ENCODE assay signal across 11 cellular contexts in the genomic region with DNA sequence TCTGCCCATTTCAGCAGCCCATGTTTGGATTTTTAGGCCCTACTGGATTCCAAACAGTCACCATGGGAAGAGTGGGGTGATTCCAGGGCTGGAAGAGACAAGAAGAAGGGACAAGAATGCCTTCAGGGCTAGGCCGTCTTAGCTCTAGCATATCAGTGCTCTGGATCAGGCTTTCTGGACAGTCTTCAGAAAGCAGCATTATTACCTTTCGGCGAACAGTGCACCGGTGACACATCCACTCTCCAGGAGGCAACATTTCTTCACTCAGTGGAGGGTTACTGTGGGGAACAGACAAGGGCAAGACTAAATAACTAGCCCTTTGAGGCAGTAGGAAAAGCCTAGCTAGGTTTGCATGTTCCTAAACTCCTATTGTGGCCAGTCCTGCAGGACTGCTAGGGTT. TPM values are rescaled to one million over a fixed set of nuclear protein-coding genes. Genes with fewer than 3 reads are reported as not detected.
DNase-seq lines count a peak whose midpoint lies in the region; ATAC-seq and TF ChIP-seq lines count a peak whose summit lies in the region.
"Had no signal": no experiment of that assay in that cellular context is flagged by ENCODE, and none has a peak within 500 bp of the region (broad histone marks: within the 10 kb centered on the region; RNA-seq: fewer than 3 reads in every experiment).

No MANE protein-coding gene starts in this region.

- H3K27ac ChIP-seq in CD4-positive, alpha-beta memory T cell (ENCODE audit: low read depth, low read length) = peak overlapping the region; percentile 77
- H3K27ac ChIP-seq in Peyer's patch (peak overlapping the region; percentile 66 to 81 (median 71)), duodenal mucosa (ENCODE audit: low read depth, low read length) (peak overlapping the region; percentile 72), osteoblast (ENCODE audit: low read depth, low read length) (peak overlapping the region; percentile 54)

- TF ChIP-seq CTCF in Peyer's patch (IDR thresholded peaks at IDR 0.05) (no peak), osteoblast (IDR thresholded peaks at IDR 0.05; ENCODE audit: extremely low read depth, low read depth, low read length) (no peak)

- no peak overlapping the region for H3K4me2 ChIP-seq in osteoblast (ENCODE audit: insufficient read depth, low read length)

- H3K9ac ChIP-seq in duodenal mucosa (ENCODE audit: low read depth in 1 of 2, low read length in 2 of 2) = peak overlapping the region in 1 of 2 donors; percentile 36

- peak overlapping the region; percentile 90 to 98 (median 96) for H3K27ac Mint-ChIP-seq in CD4-positive, alpha-beta memory T cell

- H3K4me3 ChIP-seq in CD4-positive, alpha-beta memory T cell (ENCODE audit: low read length in 2 of 2) = no peak overlapping the region
- no peak overlapping the region for H3K4me3 ChIP-seq in Peyer's patch
- no peak overlapping the region for H3K4me3 ChIP-seq in duodenal mucosa (ENCODE audit: low read depth in 1 of 2, low read length in 2 of 2)
- no peak overlapping the region for H3K4me3 ChIP-seq in osteoblast (ENCODE audit: insufficient read depth, low read length)
- H3K4me3 ChIP-seq: right atrium auricular region had no signal

- no peak for ATAC-seq in left lobe of liver

- H4K20me1 ChIP-seq in osteoblast (ENCODE audit: insufficient read depth, low read length) = peaks cover 50% of the 10 kb centered on the region

- no peak for TF ChIP-seq POLR2A in Peyer's patch (IDR thresholded peaks at IDR 0.05)

- peak overlapping the region in 6 of 8 donors; percentile 15 to 80 (median 39) for H3K4me3 Mint-ChIP-seq in CD4-positive, alpha-beta memory T cell

- POLR2A ChIA-PET in CD4-positive, alpha-beta memory T cell (lab: Charles Lee; ENCODE audit: partially characterized antibody) = interaction anchor here (0.9 to 8.7 kb wide), 13 partner anchors 11 to 264 kb away, joined by 3 to 257 read pairs (median 7); a partner anchor contains a TSS

- H3K36me3 Mint-ChIP-seq in CD4-positive, alpha-beta memory T cell = peaks cover 37 to 50% of the 10 kb centered on the region in 2 donors

- H3K9me3 Mint-ChIP-seq in CD4-positive, alpha-beta memory T cell = peaks cover 0 to 3% (median 0%) of the 10 kb centered on the region in 8 donors

- intact Hi-C loops in CD4-positive, alpha-beta memory T cell (cut with micrococcal nuclease) = loop anchor here (1.0 kb wide), 3 partner anchors 23 to 29 kb away; a partner anchor contains a TSS

- H3K79me2 ChIP-seq in osteoblast (ENCODE audit: insufficient read depth, low read length) = peaks cover 77% of the 10 kb centered on the region

- H3K4me1 Mint-ChIP-seq in CD4-positive, alpha-beta memory T cell = peaks cover 47 to 79% (median 60%) of the 10 kb centered on the region in 4 donors

- H3K27me3 ChIP-seq in CD4-positive, alpha-beta memory T cell (ENCODE audit: insufficient read depth, low read length) = no peaks in the 10 kb centered on the region
- H3K27me3 ChIP-seq in Peyer's patch (no peaks in the 10 kb centered on the region), duodenal mucosa (ENCODE audit: control insufficient read depth in 1 of 2, insufficient read depth in 2 of 2, low read length in 2 of 2) (no peaks in the 10 kb centered on the region), osteoblast (ENCODE audit: insufficient read depth, low read length) (no peaks in the 10 kb centered on the region)
- H3K27me3 ChIP-seq: right atrium auricular region had no signal

- DNase-seq in CD4-positive, alpha-beta memory T cell = no peak
- DNase-seq in Peyer's patch = no peak
- no peak for DNase-seq in osteoblast (ENCODE audit: insufficient read length, low spot score, missing footprints)
- no peak for DNase-seq in globus pallidus (ENCODE audit: low spot score)
- DNase-seq in GM19240 (ENCODE audit: insufficient read length, low spot score) = no peak
- no peak for DNase-seq in SKM-1 treated with dmso at 0.1 percent for 144 hours (lab: John Stamatoyannopoulos, UW; ENCODE audit: unreplicated experiment)
- no peak for DNase-seq in left lobe of liver (ENCODE audit: low spot score)
- DNase-seq: left cardiac atrium, NCI-H510A had no signal

- H3K36me3 ChIP-seq in CD4-positive, alpha-beta memory T cell (ENCODE audit: insufficient read depth, low read length) = peaks cover 21% of the 10 kb centered on the region
- H3K36me3 ChIP-seq in Peyer's patch (peaks cover 0 to 42% (median 0%) of the 10 kb centered on the region in 3 donors), duodenal mucosa (ENCODE audit: control insufficient read depth in 1 of 2, insufficient read depth in 2 of 2, low read length in 2 of 2) (peaks cover 13 to 42% of the 10 kb centered on the region in 2 donors), osteoblast (ENCODE audit: insufficient read depth, low read length) (peaks cover 30% of the 10 kb centered on the region)

- H2AFZ ChIP-seq in osteoblast (ENCODE audit: low read length) = no peak overlapping the region

- H3K4me1 ChIP-seq in CD4-positive, alpha-beta memory T cell (ENCODE audit: insufficient read depth, low read length) = peaks cover 58% of the 10 kb centered on the region
- H3K4me1 ChIP-seq in Peyer's patch (peaks cover 0 to 17% (median 0%) of the 10 kb centered on the region in 4 donors), duodenal mucosa (ENCODE audit: control insufficient read depth in 1 of 2, insufficient read depth in 2 of 2, low read length in 2 of 2) (peaks cover 7 to 11% of the 10 kb centered on the region in 2 donors), osteoblast (ENCODE audit: insufficient read depth, low read length) (peaks cover 11% of the 10 kb centered on the region)

- no peaks in the 10 kb centered on the region for H3K27me3 Mint-ChIP-seq in CD4-positive, alpha-beta memory T cell

- no peaks in the 10 kb centered on the region for H3K9me3 ChIP-seq in CD4-positive, alpha-beta memory T cell (ENCODE audit: control insufficient read depth in 1 of 2, low read length in 2 of 2)
- H3K9me3 ChIP-seq in Peyer's patch (no peaks in the 10 kb centered on the region), duodenal mucosa (ENCODE audit: control insufficient read depth in 1 of 2, low read length in 2 of 2) (no peaks in the 10 kb centered on the region), osteoblast (ENCODE audit: low read depth, low read length) (peaks cover 3% of the 10 kb centered on the region)

- CTCF ChIA-PET in CD4-positive, alpha-beta memory T cell (lab: Charles Lee; ENCODE audit: partially characterized antibody) = interaction anchor here (0.9 to 5.5 kb wide), 11 partner anchors 8 to 167 kb away, joined by 3 to 36 read pairs (median 8); a partner anchor contains a TSS

RNA-seq across cellular contexts. Expression of a gene that starts 23.9 kb away (rescaled TPM):
- 10 to 100 TPM; 44.6 to 49.6 TPM for total RNA-seq in CD4-positive, alpha-beta memory T cell
- 10 to 100 TPM; 15.1 to 19.6 TPM for polyA plus RNA-seq in CD4-positive, alpha-beta memory T cell
- total RNA-seq in Peyer's patch (10 to 100 TPM in 1 of 4 donors, 1 to 10 TPM in 3; 3.3 to 10.0 (median 7.1) TPM), osteoblast (4.7 and 6.2 TPM in 2 replicates), left lobe of liver (5.5 TPM)

RNA-seq across cellular contexts. Expression of a gene that starts 24.5 kb away (rescaled TPM):
- total RNA-seq in CD4-positive, alpha-beta memory T cell = 100 to 1,000 TPM; 125 to 135 TPM
- 10 to 100 TPM in 1 of 2 donors, 1 to 10 TPM in 1; 5.0 to 12.7 TPM for polyA plus RNA-seq in CD4-positive, alpha-beta memory T cell
- total RNA-seq in Peyer's patch (100 to 1,000 TPM in 1 of 4 donors, 10 to 100 TPM in 3; 54.8 to 114 (median 72.9) TPM), osteoblast (20.3 and 26.8 TPM in 2 replicates), left lobe of liver (15.2 TPM)

RNA-seq across cellular contexts. Expression of a gene that starts 29.3 kb away (rescaled TPM):
- total RNA-seq in CD4-positive, alpha-beta memory T cell = 100 to 1,000 TPM; 216 to 224 TPM
- polyA plus RNA-seq in CD4-positive, alpha-beta memory T cell = 100 to 1,000 TPM; 284 to 288 TPM
- total RNA-seq in Peyer's patch = 10 to 100 TPM; 21.7 to 53.6 (median 41.9) TPM
- 32.1 and 35.1 TPM in 2 replicates for total RNA-seq in osteoblast
- 70.6 TPM for total RNA-seq in left lobe of liver
